18 cellular contexts compared by ENCODE assay signal in genomic region chr18:1648715-1649114, GRCh38.
A peak's percentile ranks its signal among the peaks of the same experiment; 100 is the strongest.
DNase-seq lines count a peak whose midpoint lies in the region; ATAC-seq and TF ChIP-seq lines count a peak whose summit lies in the region.
"Had no signal": no experiment of that assay in that cellular context is flagged by ENCODE, and none has a peak within 500 bp of the region (broad histone marks: within the 10 kb centered on the region; RNA-seq: fewer than 3 reads in every experiment).

No MANE protein-coding gene starts in this region.

- H3K27ac Mint-ChIP-seq in activated naive CD8-positive, alpha-beta T cell treated with anti-CD3 and anti-CD28 coated beads for 36 hours: no peak overlapping the region
- H3K27ac Mint-ChIP-seq: CD4-positive, alpha-beta memory T cell had no signal

- H3K27ac ChIP-seq in right atrium auricular region (no peak overlapping the region), upper lobe of right lung (no peak overlapping the region)
- H3K27ac ChIP-seq: A549 had no signal

- H3K4me1 ChIP-seq in right atrium auricular region (no peaks in the 10 kb centered on the region), upper lobe of right lung (no peaks in the 10 kb centered on the region)
- H3K4me1 ChIP-seq: A549, HAP-1 had no signal

- no peaks in the 10 kb centered on the region for H3K36me3 Mint-ChIP-seq in activated naive CD8-positive, alpha-beta T cell treated with anti-CD3 and anti-CD28 coated beads for 36 hours
- H3K36me3 Mint-ChIP-seq: CD4-positive, alpha-beta memory T cell had no signal

- DNase-seq in Right ventricle myocardium superior: no peak
- no peak for DNase-seq in right atrium auricular region (ENCODE audit: low spot score)
- DNase-seq in Kasumi-1 (lab: John Stamatoyannopoulos, UW): peak; percentile 84 to 90
- DNase-seq in SKM-1 treated with dmso at 0.1 percent for 144 hours (lab: John Stamatoyannopoulos, UW; ENCODE audit: unreplicated experiment): peak; percentile 93
- no peak for DNase-seq in upper lobe of right lung
- DNase-seq in KG1 (lab: John Stamatoyannopoulos, UW): no peak
- no peak for DNase-seq in activated naive CD8-positive, alpha-beta T cell treated with anti-CD3 and anti-CD28 coated beads for 36 hours
- DNase-seq: CD4-positive, alpha-beta memory T cell; DND-41; GDM1; NCI-H1105 treated with DMSO at 0.1 percent for 48 hours; NCI-H187 treated with DMSO at 0.1 percent for 48 hours; NCI-H2171; NCI-H510A; NCI-H82; RPMI8226 had no signal

- H3K36me3 ChIP-seq in right atrium auricular region: no peaks in the 10 kb centered on the region
- H3K36me3 ChIP-seq in upper lobe of right lung: no peaks in the 10 kb centered on the region
- H3K36me3 ChIP-seq: HAP-1 had no signal

- H3K4me1 Mint-ChIP-seq in activated naive CD8-positive, alpha-beta T cell treated with anti-CD3 and anti-CD28 coated beads for 36 hours: no peaks in the 10 kb centered on the region
- H3K4me1 Mint-ChIP-seq: CD4-positive, alpha-beta memory T cell had no signal

- H3K9me3 Mint-ChIP-seq in activated naive CD8-positive, alpha-beta T cell treated with anti-CD3 and anti-CD28 coated beads for 36 hours: no peaks in the 10 kb centered on the region

- ATAC-seq in Right ventricle myocardium superior (ENCODE audit: poor library complexity): peak; percentile 68
- peak; percentile 86 for ATAC-seq in upper lobe of right lung
- ATAC-seq: A549 had no signal

- H3K4me3 Mint-ChIP-seq in activated naive CD8-positive, alpha-beta T cell treated with anti-CD3 and anti-CD28 coated beads for 36 hours: no peak overlapping the region
- H3K4me3 Mint-ChIP-seq: CD4-positive, alpha-beta memory T cell had no signal

- H3K9me3 ChIP-seq in right atrium auricular region (no peaks in the 10 kb centered on the region), upper lobe of right lung (no peaks in the 10 kb centered on the region)
- H3K9me3 ChIP-seq: A549, HAP-1 had no signal

- no peaks in the 10 kb centered on the region for H3K27me3 Mint-ChIP-seq in activated naive CD8-positive, alpha-beta T cell treated with anti-CD3 and anti-CD28 coated beads for 36 hours
- H3K27me3 Mint-ChIP-seq: CD4-positive, alpha-beta memory T cell had no signal

- TF ChIP-seq CTCF in right atrium auricular region (IDR thresholded peaks at IDR 0.05): no peak
- TF ChIP-seq CTCF in upper lobe of right lung (IDR thresholded peaks at IDR 0.05): no peak

- intact Hi-C loops in Right ventricle myocardium superior (cut with DNase I): no loop called here
- intact Hi-C loops in upper lobe of right lung (cut with DNase I): no loop called here

- H3K27me3 ChIP-seq in right atrium auricular region (no peaks in the 10 kb centered on the region), upper lobe of right lung (no peaks in the 10 kb centered on the region)

- H3K4me3 ChIP-seq in right atrium auricular region: no peak overlapping the region
- no peak overlapping the region for H3K4me3 ChIP-seq in upper lobe of right lung
- H3K4me3 ChIP-seq: A549, HAP-1 had no signal

Comparison
In these comparisons a context has a peak if more than half of its experiments do, and no peak if none do; other contexts are left out.
1. DNase-seq: peak in Kasumi-1 (2 of 2) and SKM-1 treated with dmso at 0.1 percent for 144 hours (single experiment); none in Right ventricle myocardium superior (single experiment), right atrium auricular region (single experiment), upper lobe of right lung (single experiment), KG1 (single experiment) and activated naive CD8-positive, alpha-beta T cell treated with anti-CD3 and anti-CD28 coated beads for 36 hours (single experiment).